In the genomic region with DNA sequence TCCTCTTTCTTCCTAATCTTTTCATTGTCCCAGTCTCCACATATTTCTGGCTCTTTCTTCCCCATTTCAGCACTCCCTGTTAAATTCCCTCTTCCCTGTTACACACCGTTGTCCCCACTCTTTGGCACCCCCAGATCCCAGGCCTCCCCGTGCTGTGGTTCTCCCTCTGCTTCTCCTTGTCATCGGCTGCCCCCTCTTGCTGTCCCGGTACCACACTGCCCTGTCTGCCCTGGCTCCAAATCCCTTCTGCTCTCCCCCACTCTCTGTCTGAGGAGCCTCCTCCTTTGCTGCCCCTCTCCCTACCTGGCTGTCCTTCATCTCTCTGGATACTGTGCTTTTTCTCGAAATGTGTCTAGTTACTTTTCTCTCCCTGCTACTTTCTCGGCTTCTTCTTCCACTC, we compare ENCODE assay signal across 8 cellular contexts. TPM values are rescaled to one million over a fixed set of nuclear protein-coding genes. Genes with fewer than 3 reads are reported as not detected.
A peak's percentile ranks its signal among the peaks of the same experiment; 100 is the strongest.
DNase-seq lines count a peak whose midpoint lies in the region; TF ChIP-seq lines count a peak whose summit lies in the region.

No MANE protein-coding gene starts in this region.

- peaks cover 13% of the 10 kb centered on the region for H3K4me1 Mint-ChIP-seq in activated T-cell treated with anti-CD3 and anti-CD28 coated beads, Interleukin-2, amount 50 U/mL, for 24 hours (ENCODE audit: low read depth)
- peaks cover 26% of the 10 kb centered on the region for H3K4me1 Mint-ChIP-seq in mesothelial cell of epicardium

- H3K27me3 Mint-ChIP-seq in activated T-cell treated with anti-CD3 and anti-CD28 coated beads, Interleukin-2, amount 50 U/mL, for 24 hours, result peaks cover 31% of the 10 kb centered on the region
- no peaks in the 10 kb centered on the region for H3K27me3 Mint-ChIP-seq in mesothelial cell of epicardium (ENCODE audit: low read depth)

- no peak for DNase-seq in activated T-cell treated with anti-CD3 and anti-CD28 coated beads, Interleukin-2, amount 50 U/mL, for 24 hours
- DNase-seq in activated T-cell treated with anti-CD3 and anti-CD28 coated beads, Interleukin-2, amount 50 U/mL, for 48 hours, result no peak
- peak; percentile 16 for DNase-seq in cerebellar cortex (ENCODE audit: low spot score)
- DNase-seq in mesothelial cell of epicardium (ENCODE audit: low spot score in 2 of 2, unreplicated experiment in 2 of 2), result no peak
- no peak for DNase-seq in stimulated activated naive CD4-positive, alpha-beta T cell (lab: John Stamatoyannopoulos, UW)
- no peak for DNase-seq in NOMO-1 treated with dmso at 0.1 percent for 144 hours (lab: John Stamatoyannopoulos, UW; ENCODE audit: unreplicated experiment)
- no peak for DNase-seq in NCI-H1694 treated with DMSO at 0.1 percent for 48 hours (lab: John Stamatoyannopoulos, UW)

- WGBS in thymus, result 61% methylated on average over 6 of the region's 6 CpGs

- peaks cover 38% of the 10 kb centered on the region for H3K36me3 Mint-ChIP-seq in activated T-cell treated with anti-CD3 and anti-CD28 coated beads, Interleukin-2, amount 50 U/mL, for 24 hours (ENCODE audit: low read depth)
- H3K36me3 Mint-ChIP-seq in mesothelial cell of epicardium, result peaks cover 12% of the 10 kb centered on the region

- TF ChIP-seq CTCF in mesothelial cell of epicardium (IDR thresholded peaks at IDR 0.05; ENCODE audit: unreplicated experiment), result no peak

- no peaks in the 10 kb centered on the region for H3K36me3 ChIP-seq in thymus (ENCODE audit: control insufficient read depth, insufficient read depth)

- no peak overlapping the region for H3K27ac ChIP-seq in thymus (ENCODE audit: low read depth)

- peak overlapping the region; percentile 41 for H3K4me3 Mint-ChIP-seq in activated T-cell treated with anti-CD3 and anti-CD28 coated beads, Interleukin-2, amount 50 U/mL, for 24 hours
- H3K4me3 Mint-ChIP-seq in mesothelial cell of epicardium, result peak overlapping the region; percentile 86

- H3K27me3 ChIP-seq in thymus (ENCODE audit: control insufficient read depth, insufficient read depth), result no peaks in the 10 kb centered on the region

- H3K27ac Mint-ChIP-seq in activated T-cell treated with anti-CD3 and anti-CD28 coated beads, Interleukin-2, amount 50 U/mL, for 24 hours, result no peak overlapping the region
- H3K27ac Mint-ChIP-seq in mesothelial cell of epicardium, result peak overlapping the region; percentile 84

- H3K9me3 Mint-ChIP-seq in activated T-cell treated with anti-CD3 and anti-CD28 coated beads, Interleukin-2, amount 50 U/mL, for 24 hours, result peaks cover 53% of the 10 kb centered on the region
- peaks cover 15% of the 10 kb centered on the region for H3K9me3 Mint-ChIP-seq in mesothelial cell of epicardium

- no peaks in the 10 kb centered on the region for H3K9me3 ChIP-seq in thymus (ENCODE audit: control insufficient read depth)

- H3K4me3 ChIP-seq in thymus (ENCODE audit: low read length), result peak overlapping the region; percentile 42

- H3K4me1 ChIP-seq in thymus (ENCODE audit: control insufficient read depth, insufficient read depth, low read length), result peaks cover 3% of the 10 kb centered on the region

RNA-seq across cellular contexts. Expression of gene ZNF415, which starts 1.0 kb away (rescaled TPM):
- total RNA-seq in mesothelial cell of epicardium, result 13.1 to 15.6 TPM (median 13.8 TPM) in 3 replicates
- 9.1 TPM for polyA plus RNA-seq in thymus

RNA-seq across cellular contexts. Expression of gene ZNF347, which starts 27.1 kb away (rescaled TPM):
- total RNA-seq in mesothelial cell of epicardium, result 12.1 to 15.6 TPM (median 14.8 TPM) in 3 replicates
- polyA plus RNA-seq in thymus, result 6.8 TPM

RNA-seq across cellular contexts. Expression of gene ZNF160, which starts 28.5 kb away (rescaled TPM):
- total RNA-seq in mesothelial cell of epicardium, result 67.8 to 71.0 TPM (median 68.3 TPM) in 3 replicates
- polyA plus RNA-seq in thymus, result 33.1 TPM
